In the genomic region with DNA sequence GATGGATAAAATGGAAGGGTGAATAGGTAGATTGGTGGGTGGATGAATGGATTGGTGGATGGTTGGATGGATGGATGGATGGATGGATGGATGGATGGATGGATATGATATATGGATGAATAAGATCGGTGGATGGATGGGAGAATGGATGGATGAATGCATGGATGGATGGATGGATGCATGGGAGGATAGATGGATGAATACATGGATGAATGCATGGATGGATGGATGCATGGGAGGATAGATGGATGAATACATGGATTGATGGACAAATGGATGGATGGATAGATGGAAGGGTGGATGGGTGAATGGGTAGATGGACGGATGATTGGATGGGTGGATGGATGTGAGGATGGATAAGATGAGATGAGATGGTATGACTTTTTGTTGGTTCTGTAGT, we compare ENCODE assay signal across 2 cellular contexts.
TF ChIP-seq lines count a peak whose summit lies in the region.

No MANE protein-coding gene starts in this region.

TF ChIP-seq in IMR-90, 13 proteins besides CTCF, POLR2A, EP300 and RAD21:
- TF ChIP-seq CHD1 (IDR thresholded peaks at IDR 0.05; ENCODE audit: low read depth, low read length): no peak
- TF ChIP-seq RFX5 (IDR thresholded peaks at IDR 0.05; ENCODE audit: low read depth, low read length): no peak
- TF ChIP-seq NFE2L2 (IDR thresholded peaks at IDR 0.05; ENCODE audit: low read depth, low read length): no peak
- TF ChIP-seq SMC3 (IDR thresholded peaks at IDR 0.05; ENCODE audit: low read depth, low read length): no peak
- TF ChIP-seq MXI1 (IDR thresholded peaks at IDR 0.05; ENCODE audit: borderline replicate concordance, low read depth, low read length): no peak
- TF ChIP-seq MAZ (IDR thresholded peaks at IDR 0.05; ENCODE audit: borderline replicate concordance, low read depth, low read length): no peak
- no peak for TF ChIP-seq FOS (IDR thresholded peaks at IDR 0.05; ENCODE audit: low read depth, low read length)
- TF ChIP-seq RCOR1 (IDR thresholded peaks at IDR 0.05; ENCODE audit: insufficient replicate concordance, low read length): no peak
- TF ChIP-seq ELK1 (IDR thresholded peaks at IDR 0.05; ENCODE audit: borderline replicate concordance, low read depth, low read length): no peak
- TF ChIP-seq, protein P1, sequence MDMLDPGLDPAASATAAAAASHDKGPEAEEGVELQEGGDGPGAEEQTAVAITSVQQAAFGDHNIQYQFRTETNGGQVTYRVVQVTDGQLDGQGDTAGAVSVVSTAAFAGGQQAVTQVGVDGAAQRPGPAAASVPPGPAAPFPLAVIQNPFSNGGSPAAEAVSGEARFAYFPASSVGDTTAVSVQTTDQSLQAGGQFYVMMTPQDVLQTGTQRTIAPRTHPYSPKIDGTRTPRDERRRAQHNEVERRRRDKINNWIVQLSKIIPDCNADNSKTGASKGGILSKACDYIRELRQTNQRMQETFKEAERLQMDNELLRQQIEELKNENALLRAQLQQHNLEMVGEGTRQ (IDR thresholded peaks at IDR 0.05; ENCODE audit: low read depth, low read length): no peak
- TF ChIP-seq BHLHE40 (IDR thresholded peaks at IDR 0.05; ENCODE audit: low read depth, low read length): no peak
- TF ChIP-seq MAFK (IDR thresholded peaks at IDR 0.05; ENCODE audit: low read depth, low read length): no peak
- TF ChIP-seq CEBPB (IDR thresholded peaks at IDR 0.05; ENCODE audit: low read depth, low read length): no peak
TF ChIP-seq in IMR-90: peak in this region for 0.

TF ChIP-seq in K562, 482 proteins besides CTCF, POLR2A, EP300 and RAD21:
- TF ChIP-seq HCFC1 (IDR thresholded peaks at IDR 0.05; ENCODE audit: low read depth, low read length) (no peak), KDM1A (IDR thresholded peaks at IDR 0.05) (no peak), ZNF3 (CRISPR knock-in tag; IDR thresholded peaks at IDR 0.05) (no peak), ZNF764 (CRISPR knock-in tag; IDR thresholded peaks at IDR 0.05; ENCODE audit: low read depth) (no peak), CREM (IDR thresholded peaks at IDR 0.05; ENCODE audit: low read depth) (no peak), XRCC4 (IDR thresholded peaks at IDR 0.05; ENCODE audit: extremely low read depth, insufficient read depth, insufficient read length) (no peak), PYGO2 (tag; IDR thresholded peaks at IDR 0.05) (no peak), IRF1 (CRISPR knock-in tag; IDR thresholded peaks at IDR 0.05; ENCODE audit: borderline replicate concordance) (no peak), STAT5B (CRISPR knock-in tag; IDR thresholded peaks at IDR 0.05) (no peak), FUS (optimal IDR thresholded peaks at IDR 0.05; ENCODE audit: low read depth, low read length) (no peak), POU5F1 (IDR thresholded peaks at IDR 0.05; ENCODE audit: borderline replicate concordance, low read depth, low read length, partially characterized antibody) (no peak), SIN3B (IDR thresholded peaks at IDR 0.05; ENCODE audit: low read depth) (no peak), MCM3 (IDR thresholded peaks at IDR 0.05) (0 out of 2 replicates have a peak, but pooled peaks have one; percentile 57), SNIP1 (IDR thresholded peaks at IDR 0.05; ENCODE audit: low read depth) (no peak), KAT8 (IDR thresholded peaks at IDR 0.05; ENCODE audit: low read depth) (no peak), ZKSCAN8 (CRISPR knock-in tag; IDR thresholded peaks at IDR 0.05) (no peak), CCNT2 (IDR thresholded peaks at IDR 0.05; ENCODE audit: borderline replicate concordance, extremely low read depth, insufficient read length, low read depth, low read length) (no peak), TAF15 (IDR thresholded peaks at IDR 0.05; ENCODE audit: low read depth, low read length) (no peak), ZKSCAN1 (IDR thresholded peaks at IDR 0.05; ENCODE audit: low read depth, low read length) (no peak), UBTF (IDR thresholded peaks at IDR 0.05; ENCODE audit: borderline replicate concordance in 1 of 2, low read depth in 2 of 2, low read length in 2 of 2) (no peak), ELF4 (CRISPR knock-in tag; IDR thresholded peaks at IDR 0.05) (peak; percentile 62; the same call in 1 of the 2 replicates), NCOR1 (IDR thresholded peaks at IDR 0.05) (no peak), MCM7 (IDR thresholded peaks at IDR 0.05) (0 out of 4 replicates have a peak, but pooled peaks of 1 of the 2 experiments have one; percentile 21), ASH1L (IDR thresholded peaks at IDR 0.05; ENCODE audit: borderline replicate concordance, low read depth, partially characterized antibody) (no peak), THRB (CRISPR knock-in tag; conservative IDR thresholded peaks at IDR 0.05) (0 out of 2 replicates have a peak, but pooled peaks have one; percentile 50), SNAPC5 (CRISPR knock-in tag; IDR thresholded peaks at IDR 0.05) (no peak), GATAD2B (IDR thresholded peaks at IDR 0.05; ENCODE audit: borderline replicate concordance) (no peak), ID3 (CRISPR knock-in tag; IDR thresholded peaks at IDR 0.05) (no peak), ID3 (tag; IDR thresholded peaks at IDR 0.05) (no peak), EP400 (IDR thresholded peaks at IDR 0.05) (no peak), PTTG1 (tag; IDR thresholded peaks at IDR 0.05; ENCODE audit: low read depth) (no peak), OTX1 (CRISPR knock-in tag; IDR thresholded peaks at IDR 0.05) (0 out of 2 replicates have a peak, but pooled peaks have one; percentile 34), NFATC3 (IDR thresholded peaks at IDR 0.05) (no peak), ZNF165 (CRISPR knock-in tag; IDR thresholded peaks at IDR 0.05; ENCODE audit: borderline replicate concordance) (no peak), TRIM24 (IDR thresholded peaks at IDR 0.05) (no peak), DNMT1 (IDR thresholded peaks at IDR 0.05) (no peak)
- TF ChIP-seq, protein P2, sequence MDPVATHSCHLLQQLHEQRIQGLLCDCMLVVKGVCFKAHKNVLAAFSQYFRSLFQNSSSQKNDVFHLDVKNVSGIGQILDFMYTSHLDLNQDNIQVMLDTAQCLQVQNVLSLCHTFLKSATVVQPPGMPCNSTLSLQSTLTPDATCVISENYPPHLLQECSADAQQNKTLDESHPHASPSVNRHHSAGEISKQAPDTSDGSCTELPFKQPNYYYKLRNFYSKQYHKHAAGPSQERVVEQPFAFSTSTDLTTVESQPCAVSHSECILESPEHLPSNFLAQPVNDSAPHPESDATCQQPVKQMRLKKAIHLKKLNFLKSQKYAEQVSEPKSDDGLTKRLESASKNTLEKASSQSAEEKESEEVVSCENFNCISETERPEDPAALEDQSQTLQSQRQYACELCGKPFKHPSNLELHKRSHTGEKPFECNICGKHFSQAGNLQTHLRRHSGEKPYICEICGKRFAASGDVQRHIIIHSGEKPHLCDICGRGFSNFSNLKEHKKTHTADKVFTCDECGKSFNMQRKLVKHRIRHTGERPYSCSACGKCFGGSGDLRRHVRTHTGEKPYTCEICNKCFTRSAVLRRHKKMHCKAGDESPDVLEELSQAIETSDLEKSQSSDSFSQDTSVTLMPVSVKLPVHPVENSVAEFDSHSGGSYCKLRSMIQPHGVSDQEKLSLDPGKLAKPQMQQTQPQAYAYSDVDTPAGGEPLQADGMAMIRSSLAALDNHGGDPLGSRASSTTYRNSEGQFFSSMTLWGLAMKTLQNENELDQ (CRISPR knock-in tag; IDR thresholded peaks at IDR 0.05; ENCODE audit: borderline replicate concordance): no peak
- TF ChIP-seq, protein P3, sequence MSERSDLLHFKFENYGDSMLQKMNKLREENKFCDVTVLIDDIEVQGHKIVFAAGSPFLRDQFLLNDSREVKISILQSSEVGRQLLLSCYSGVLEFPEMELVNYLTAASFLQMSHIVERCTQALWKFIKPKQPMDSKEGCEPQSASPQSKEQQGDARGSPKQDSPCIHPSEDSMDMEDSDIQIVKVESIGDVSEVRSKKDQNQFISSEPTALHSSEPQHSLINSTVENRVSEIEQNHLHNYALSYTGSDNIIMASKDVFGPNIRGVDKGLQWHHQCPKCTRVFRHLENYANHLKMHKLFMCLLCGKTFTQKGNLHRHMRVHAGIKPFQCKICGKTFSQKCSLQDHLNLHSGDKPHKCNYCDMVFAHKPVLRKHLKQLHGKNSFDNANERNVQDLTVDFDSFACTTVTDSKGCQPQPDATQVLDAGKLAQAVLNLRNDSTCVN (CRISPR knock-in tag; IDR thresholded peaks at IDR 0.05): 0 out of 2 replicates have a peak, but pooled peaks have one; percentile 30
- TF ChIP-seq, protein P4, sequence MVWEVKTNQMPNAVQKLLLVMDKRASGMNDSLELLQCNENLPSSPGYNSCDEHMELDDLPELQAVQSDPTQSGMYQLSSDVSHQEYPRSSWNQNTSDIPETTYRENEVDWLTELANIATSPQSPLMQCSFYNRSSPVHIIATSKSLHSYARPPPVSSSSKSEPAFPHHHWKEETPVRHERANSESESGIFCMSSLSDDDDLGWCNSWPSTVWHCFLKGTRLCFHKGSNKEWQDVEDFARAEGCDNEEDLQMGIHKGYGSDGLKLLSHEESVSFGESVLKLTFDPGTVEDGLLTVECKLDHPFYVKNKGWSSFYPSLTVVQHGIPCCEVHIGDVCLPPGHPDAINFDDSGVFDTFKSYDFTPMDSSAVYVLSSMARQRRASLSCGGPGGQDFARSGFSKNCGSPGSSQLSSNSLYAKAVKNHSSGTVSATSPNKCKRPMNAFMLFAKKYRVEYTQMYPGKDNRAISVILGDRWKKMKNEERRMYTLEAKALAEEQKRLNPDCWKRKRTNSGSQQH (CRISPR knock-in tag; IDR thresholded peaks at IDR 0.05): 0 out of 2 replicates have a peak, but pooled peaks have one; percentile 49
